10 cellular contexts compared by ENCODE assay signal in the genomic region with DNA sequence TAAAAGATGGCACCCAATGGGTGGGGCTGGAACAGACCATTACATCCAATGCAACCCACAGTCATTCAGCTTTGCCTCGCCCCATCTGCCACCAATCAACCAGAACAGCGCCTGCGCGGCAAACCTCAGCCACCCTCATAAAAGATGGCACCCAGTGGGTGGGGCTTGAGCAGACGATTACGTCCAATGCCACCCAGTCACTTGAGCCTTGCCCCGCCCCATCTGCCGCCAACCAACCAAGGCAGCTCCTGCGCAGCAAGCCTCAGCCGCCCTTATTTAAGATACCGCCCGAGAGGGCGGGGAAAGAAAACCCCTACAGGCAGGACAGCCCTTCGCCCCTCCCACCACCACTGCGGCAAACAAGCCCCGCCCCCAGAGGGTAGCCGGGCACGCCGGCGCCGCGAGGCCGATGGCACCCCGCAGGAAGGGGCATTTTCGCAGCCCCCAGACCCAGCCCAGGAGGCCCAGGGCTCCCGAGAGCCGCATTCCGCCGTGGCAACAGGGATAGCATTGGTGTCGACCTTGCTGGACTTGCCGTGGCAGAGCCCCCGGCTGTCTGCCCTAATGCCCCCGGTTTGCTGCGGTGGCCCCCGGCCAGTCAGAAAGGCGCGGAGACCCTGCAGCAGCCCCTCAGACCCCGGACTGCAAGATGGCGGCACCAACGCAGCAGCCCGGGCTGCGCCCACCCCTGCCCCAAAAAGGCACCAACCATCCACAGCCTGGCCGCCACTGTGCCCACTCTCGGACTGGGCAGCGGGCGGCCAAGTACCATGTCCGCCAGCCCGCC. TPM values are rescaled to one million over a fixed set of nuclear protein-coding genes. Genes with fewer than 3 reads are reported as not detected.
DNase-seq lines count a peak whose midpoint lies in the region; ATAC-seq and TF ChIP-seq lines count a peak whose summit lies in the region.
"Had no signal": no experiment of that assay in that cellular context is flagged by ENCODE, and none has a peak within 500 bp of the region (broad histone marks: within the 10 kb centered on the region; RNA-seq: fewer than 3 reads in every experiment).

No MANE protein-coding gene starts in this region.

- H3K36me3 Mint-ChIP-seq in activated CD4-positive, alpha-beta T cell treated with anti-CD3 and anti-CD28 coated beads, Interleukin-2, amount 10 ng/mL, durations not matched to agents 24 days and 14 days (ENCODE audit: low read depth): peaks cover 5% of the 10 kb centered on the region
- peaks cover 8% of the 10 kb centered on the region for H3K36me3 Mint-ChIP-seq in dendritic cell treated with granulocyte-macrophage colony-stimulating factor and Interleukin-4, amounts not matched to agents 40 ng/mL and 50 ng/mL, for 4 days (ENCODE audit: low read depth)

- ATAC-seq in HG03457 (IDR thresholded peaks at IDR 0.05; ENCODE audit: unreplicated experiment): no peak
- ATAC-seq: A549 had no signal

- peaks cover 24% of the 10 kb centered on the region for H3K9me3 Mint-ChIP-seq in activated CD4-positive, alpha-beta T cell treated with anti-CD3 and anti-CD28 coated beads, Interleukin-2, amount 10 ng/mL, durations not matched to agents 24 days and 14 days
- H3K9me3 Mint-ChIP-seq in dendritic cell treated with granulocyte-macrophage colony-stimulating factor and Interleukin-4, amounts not matched to agents 40 ng/mL and 50 ng/mL, for 4 days: peaks cover 57% of the 10 kb centered on the region

- H3K9me3 ChIP-seq in thyroid gland: no peaks in the 10 kb centered on the region

- no peaks in the 10 kb centered on the region for H3K27me3 ChIP-seq in thyroid gland

- WGBS in lower leg skin, 2 donors: 60 to 62% methylated on average over 26 to 38 of the region's 48 CpGs
- WGBS in thyroid gland, 2 donors: 42 to 70% methylated on average over 20 to 35 of the region's 48 CpGs

- H3K27ac Mint-ChIP-seq in activated CD4-positive, alpha-beta T cell treated with anti-CD3 and anti-CD28 coated beads, Interleukin-2, amount 10 ng/mL, durations not matched to agents 24 days and 14 days: no peak overlapping the region
- peak overlapping the region; percentile 69 for H3K27ac Mint-ChIP-seq in dendritic cell treated with granulocyte-macrophage colony-stimulating factor and Interleukin-4, amounts not matched to agents 40 ng/mL and 50 ng/mL, for 4 days

- peak overlapping the region in 2 of 3 donors; percentile 54 to 59 for H3K27ac ChIP-seq in thyroid gland
- H3K27ac ChIP-seq: A549 had no signal

- TF ChIP-seq POLR2A in lower leg skin (IDR thresholded peaks at IDR 0.05) (no peak), thyroid gland (IDR thresholded peaks at IDR 0.05) (peak in 1 of 2 donors; percentile 46)

- H3K36me3 ChIP-seq in thyroid gland: no peaks in the 10 kb centered on the region

- no peak overlapping the region for H3K4me3 Mint-ChIP-seq in activated CD4-positive, alpha-beta T cell treated with anti-CD3 and anti-CD28 coated beads, Interleukin-2, amount 10 ng/mL, durations not matched to agents 24 days and 14 days
- H3K4me3 Mint-ChIP-seq in dendritic cell treated with granulocyte-macrophage colony-stimulating factor and Interleukin-4, amounts not matched to agents 40 ng/mL and 50 ng/mL, for 4 days: peak overlapping the region; percentile 59

- no peaks in the 10 kb centered on the region for H3K27me3 Mint-ChIP-seq in activated CD4-positive, alpha-beta T cell treated with anti-CD3 and anti-CD28 coated beads, Interleukin-2, amount 10 ng/mL, durations not matched to agents 24 days and 14 days
- H3K27me3 Mint-ChIP-seq in dendritic cell treated with granulocyte-macrophage colony-stimulating factor and Interleukin-4, amounts not matched to agents 40 ng/mL and 50 ng/mL, for 4 days: peaks cover 25% of the 10 kb centered on the region

- H3K4me3 ChIP-seq in lower leg skin (ENCODE audit: low read depth, poor library complexity, severe bottlenecking): peak overlapping the region; percentile 18
- H3K4me3 ChIP-seq in thyroid gland (replicated peaks in 1 of 3): peak overlapping the region in 2 of 3 donors; percentile 3 to 48
- H3K4me3 ChIP-seq: A549 had no signal

- peak; percentile 18 for DNase-seq in activated CD4-positive, alpha-beta T cell treated with anti-CD3 and anti-CD28 coated beads for 48 hours
- no peak for DNase-seq in activated CD4-positive, alpha-beta T cell treated with anti-CD3 and anti-CD28 coated beads, Interleukin-2, amount 10 ng/mL, durations not matched to agents 24 days and 14 days
- DNase-seq in lower leg skin (ENCODE audit: low spot score in 2 of 2) (peak; percentile 89 to 97), thyroid gland (peak; percentile 98), GM20000 (ENCODE audit: low spot score) (no peak), NCI-H1092 (lab: John Stamatoyannopoulos, UW) (no peak)
- DNase-seq: NCI-H510A had no signal

- H3K4me1 Mint-ChIP-seq in activated CD4-positive, alpha-beta T cell treated with anti-CD3 and anti-CD28 coated beads, Interleukin-2, amount 10 ng/mL, durations not matched to agents 24 days and 14 days: no peaks in the 10 kb centered on the region
- H3K4me1 Mint-ChIP-seq in dendritic cell treated with granulocyte-macrophage colony-stimulating factor and Interleukin-4, amounts not matched to agents 40 ng/mL and 50 ng/mL, for 4 days (ENCODE audit: low read depth): peaks cover 11% of the 10 kb centered on the region

- intact Hi-C loops in activated CD4-positive, alpha-beta T cell treated with anti-CD3 and anti-CD28 coated beads, Interleukin-2, amount 10 ng/mL, durations not matched to agents 24 days and 14 days (cut with micrococcal nuclease): no loop called here
- intact Hi-C loops in dendritic cell treated with granulocyte-macrophage colony-stimulating factor and Interleukin-4, amounts not matched to agents 40 ng/mL and 50 ng/mL, for 4 days (cut with micrococcal nuclease): no loop called here
- intact Hi-C loops in lower leg skin (cut with DNase I; ENCODE audit: low total_unique reads) (no loop called here), thyroid gland (cut with DNase I) (no loop called here)

- TF ChIP-seq CTCF in lower leg skin (IDR thresholded peaks at IDR 0.05): no peak
- no peak for TF ChIP-seq CTCF in thyroid gland (IDR thresholded peaks at IDR 0.05)
- no peak for TF ChIP-seq CTCF in GM20000 (IDR thresholded peaks at IDR 0.05; ENCODE audit: extremely low read depth, missing control alignments)

- peaks cover 0 to 3% of the 10 kb centered on the region in 2 donors for H3K4me1 ChIP-seq in thyroid gland
- H3K4me1 ChIP-seq: A549 had no signal

RNA-seq across cellular contexts. Expression of a gene that starts 0.7 kb away (rescaled TPM):
- total RNA-seq in activated CD4-positive, alpha-beta T cell treated with anti-CD3 and anti-CD28 coated beads, Interleukin-2, amount 10 ng/mL, durations not matched to agents 24 days and 14 days: not detected in 2 replicates
- total RNA-seq in lower leg skin (1 to 10 TPM; 1.4 to 7.6 (median 3.6) TPM), thyroid gland (10 to 100 TPM in 3 of 4 donors, 1 to 10 TPM in 1; 9.8 to 24.1 (median 18.8) TPM)

RNA-seq across cellular contexts. Expression of a gene that starts 0.7 kb away (rescaled TPM):
- total RNA-seq in activated CD4-positive, alpha-beta T cell treated with anti-CD3 and anti-CD28 coated beads, Interleukin-2, amount 10 ng/mL, durations not matched to agents 24 days and 14 days: not detected in 2 replicates
- total RNA-seq in lower leg skin (under 1 TPM in 1 of 4 donors, not detected in 3; 0.45 TPM), thyroid gland (1 to 10 TPM in 3 of 4 donors, under 1 TPM in 1; 0.67 to 6.5 (median 1.8) TPM)

Comparison
In these comparisons a context has a peak if more than half of its experiments do, and no peak if none do; other contexts are left out.
1. DNase-seq: peak in activated CD4-positive, alpha-beta T cell treated with anti-CD3 and anti-CD28 coated beads for 48 hours (single experiment), lower leg skin (2 of 2) and thyroid gland (2 of 2); none in activated CD4-positive, alpha-beta T cell treated with anti-CD3 and anti-CD28 coated beads, Interleukin-2, amount 10 ng/mL, durations not matched to agents 24 days and 14 days (single experiment), GM20000 (single experiment) and NCI-H1092 (single experiment).